Comparison of ENCODE assay signal across 11 cellular contexts in the genomic region with DNA sequence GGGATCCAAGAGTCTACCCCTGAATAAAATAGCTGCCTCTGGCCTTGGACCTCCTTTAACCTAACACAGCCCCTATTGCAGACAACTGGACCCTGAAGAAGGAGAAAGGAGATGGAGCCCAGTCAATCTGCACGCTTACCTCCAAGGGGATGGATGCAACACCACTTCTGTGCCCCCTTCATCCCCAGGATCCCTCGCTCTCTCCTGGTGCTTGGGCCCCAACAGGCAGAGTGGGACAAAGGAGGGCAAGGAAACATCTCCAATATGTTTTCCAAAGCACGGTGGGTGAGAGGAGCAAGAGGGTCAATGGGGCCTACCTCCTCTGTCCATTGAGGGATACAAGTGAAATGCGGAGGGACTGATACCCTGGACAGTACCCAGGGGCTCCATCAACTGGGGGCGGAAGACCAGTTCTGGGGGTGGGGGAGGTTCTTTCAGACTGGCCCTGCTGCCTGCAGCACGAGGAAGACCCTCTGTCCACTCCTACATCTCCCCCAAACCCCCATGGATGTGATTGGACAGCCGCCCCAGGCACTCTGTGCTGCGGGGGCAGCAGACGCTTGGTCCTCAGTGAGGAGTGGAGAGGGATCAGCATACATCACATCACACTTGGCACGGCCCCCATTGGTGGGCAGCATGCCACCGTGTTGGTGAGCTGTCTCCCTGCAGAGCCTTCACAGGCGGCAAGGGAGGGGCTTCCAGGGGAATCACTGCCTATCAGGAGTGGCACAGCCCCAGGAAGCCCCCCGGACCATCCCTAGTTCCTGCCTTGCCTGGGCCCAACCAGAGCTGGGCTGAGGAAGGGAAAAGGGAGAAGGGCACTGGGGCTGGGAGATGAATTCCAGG.
DNase-seq lines count a peak whose midpoint lies in the region; ATAC-seq and TF ChIP-seq lines count a peak whose summit lies in the region.
"Had no signal": no experiment of that assay in that cellular context is flagged by ENCODE, and none has a peak within 500 bp of the region (broad histone marks: within the 10 kb centered on the region; RNA-seq: fewer than 3 reads in every experiment).

No MANE protein-coding gene starts in this region.

- H4K20me1 ChIP-seq in smooth muscle cell (ENCODE audit: low read depth) = no peaks in the 10 kb centered on the region

- H3K4me1 Mint-ChIP-seq in MCF 10A (ENCODE audit: insufficient read depth, unreplicated experiment) (peaks cover 65% of the 10 kb centered on the region), immature natural killer cell (peaks cover 16 to 18% of the 10 kb centered on the region in 2 donors)
- H3K4me1 Mint-ChIP-seq in CD4-positive, alpha-beta T cell (ENCODE audit: low read depth) = no peaks in the 10 kb centered on the region
- peaks cover 17% of the 10 kb centered on the region for H3K4me1 Mint-ChIP-seq in activated CD4-positive, alpha-beta memory T cell treated with anti-CD3 and anti-CD28 coated beads, Interleukin-2, amount 10 ng/mL, durations not matched to agents 7 days and 5 days

- H3F3A ChIP-seq in smooth muscle cell (ENCODE audit: low read depth) = peaks cover 33% of the 10 kb centered on the region

- no peaks in the 10 kb centered on the region for H3K79me2 ChIP-seq in smooth muscle cell (ENCODE audit: low read depth)

- H3K9me3 ChIP-seq in heart right ventricle (peaks cover 0 to 4% (median 0%) of the 10 kb centered on the region in 11 donors), smooth muscle cell (replicated peaks; ENCODE audit: low read depth) (no peaks in the 10 kb centered on the region)
- H3K9me3 ChIP-seq in CD4-positive, alpha-beta T cell (ENCODE audit: control insufficient read depth, low read length) = peaks cover 8% of the 10 kb centered on the region

- POLR2A ChIA-PET in MCF 10A (lab: Yijun Ruan, JAX) = no interaction called here
- POLR2A ChIA-PET in CD4-positive, alpha-beta T cell (lab: Charles Lee) = no interaction called here
- POLR2A ChIA-PET in activated CD4-positive, alpha-beta memory T cell treated with anti-CD3 and anti-CD28 coated beads, Interleukin-2, amount 10 ng/mL, durations not matched to agents 7 days and 5 days (lab: Charles Lee) = no interaction called here

- H2AFZ ChIP-seq in smooth muscle cell (ENCODE audit: low read depth) = no peak overlapping the region

- peak in 2 of 8 donors; percentile 18 to 36 for ATAC-seq in heart right ventricle
- ATAC-seq in CD4-positive, alpha-beta T cell (ENCODE audit: poor library complexity) = no peak

- no peaks in the 10 kb centered on the region for H3K9me3 Mint-ChIP-seq in MCF 10A (ENCODE audit: unreplicated experiment)
- peaks cover 2% of the 10 kb centered on the region for H3K9me3 Mint-ChIP-seq in CD4-positive, alpha-beta T cell
- no peaks in the 10 kb centered on the region for H3K9me3 Mint-ChIP-seq in activated CD4-positive, alpha-beta memory T cell treated with anti-CD3 and anti-CD28 coated beads, Interleukin-2, amount 10 ng/mL, durations not matched to agents 7 days and 5 days
- peaks cover 0 to 2% (median 0%) of the 10 kb centered on the region in 6 donors for H3K9me3 Mint-ChIP-seq in immature natural killer cell

- no peak overlapping the region for H3K9ac ChIP-seq in smooth muscle cell (ENCODE audit: low read depth)

- CTCF ChIA-PET in MCF 10A (lab: Yijun Ruan, JAX) = no interaction called here
- CTCF ChIA-PET in CD4-positive, alpha-beta T cell (lab: Charles Lee) = no interaction called here
- CTCF ChIA-PET in activated CD4-positive, alpha-beta memory T cell treated with anti-CD3 and anti-CD28 coated beads, Interleukin-2, amount 10 ng/mL, durations not matched to agents 7 days and 5 days (lab: Charles Lee) = interaction anchor here (1.2 kb wide), 1 partner anchor 22 kb away, joined by 3 read pairs; no protein-coding TSS in a partner anchor

- no peaks in the 10 kb centered on the region for H3K36me3 Mint-ChIP-seq in MCF 10A (ENCODE audit: insufficient read depth, unreplicated experiment)
- H3K36me3 Mint-ChIP-seq in CD4-positive, alpha-beta T cell (ENCODE audit: low read depth) = no peaks in the 10 kb centered on the region
- no peaks in the 10 kb centered on the region for H3K36me3 Mint-ChIP-seq in activated CD4-positive, alpha-beta memory T cell treated with anti-CD3 and anti-CD28 coated beads, Interleukin-2, amount 10 ng/mL, durations not matched to agents 7 days and 5 days (ENCODE audit: low read depth)
- H3K36me3 Mint-ChIP-seq in immature natural killer cell = no peaks in the 10 kb centered on the region

- peaks cover 23 to 89% (median 68%) of the 10 kb centered on the region in 9 donors for H3K4me1 ChIP-seq in heart right ventricle
- H3K4me1 ChIP-seq in smooth muscle cell (ENCODE audit: low read depth) = peaks cover 16% of the 10 kb centered on the region

- WGBS in heart right ventricle, 2 donors = 57 to 68% methylated on average over 13 of the region's 13 CpGs
- WGBS in smooth muscle cell (ENCODE audit: low lambda C conversion rate) = 89% methylated on average over 13 of the region's 13 CpGs

- TF ChIP-seq CTCF in MCF 10A (IDR thresholded peaks at IDR 0.05; ENCODE audit: unreplicated experiment) (no peak), heart right ventricle (IDR thresholded peaks at IDR 0.05) (no peak), smooth muscle cell (IDR thresholded peaks at IDR 0.05; ENCODE audit: borderline replicate concordance, insufficient read depth, poor library complexity, severe bottlenecking) (no peak)
- no peak for TF ChIP-seq CTCF in CD4-positive, alpha-beta T cell (IDR thresholded peaks at IDR 0.05)

- no TSS peak for BruUV-seq in MCF 10A (replicated peaks; lab: Mats Ljungman, UMichigan)

- H3K36me3 ChIP-seq in heart right ventricle (no peaks in the 10 kb centered on the region), smooth muscle cell (ENCODE audit: low read depth) (no peaks in the 10 kb centered on the region)

- intact Hi-C loops in MCF 10A (cut with micrococcal nuclease) = no loop called here
- intact Hi-C loops in heart right ventricle (cut with DNase I) = no loop called here
- intact Hi-C loops in CD4-positive, alpha-beta T cell (cut with DNase I, micrococcal nuclease) = no loop called here

- H3K27me3 ChIP-seq in heart right ventricle (no peaks in the 10 kb centered on the region), smooth muscle cell (ENCODE audit: low read depth) (no peaks in the 10 kb centered on the region)
- H3K27me3 ChIP-seq in CD4-positive, alpha-beta T cell (ENCODE audit: control insufficient read depth, insufficient read depth, low read length) = no peaks in the 10 kb centered on the region

- H3K4me3 ChIP-seq in heart right ventricle (no peak overlapping the region), smooth muscle cell (no peak overlapping the region)

- DNase-seq in EL (peak; percentile 57), MCF 10A (ENCODE audit: unreplicated experiment) (peak; percentile 93), heart right ventricle (peak; percentile 73 to 74), smooth muscle cell (lab: John Stamatoyannopoulos, UW; ENCODE audit: unreplicated experiment) (no peak), immature natural killer cell (no peak), NCI-H2107 treated with DMSO at 0.1 percent for 48 hours (lab: John Stamatoyannopoulos, UW; ENCODE audit: unreplicated experiment) (no peak)
- DNase-seq in CD4-positive, alpha-beta T cell = no peak
- no peak for DNase-seq in activated CD4-positive, alpha-beta memory T cell treated with anti-CD3 and anti-CD28 coated beads, Interleukin-2, amount 10 ng/mL, durations not matched to agents 7 days and 5 days
- DNase-seq: activated effector memory CD4-positive, alpha-beta T cell treated with anti-CD3 and anti-CD28 coated beads, Interleukin-2, amount 50 U/mL, for 16 hours; NCI-H146; stimulated activated naive CD4-positive, alpha-beta T cell treated with Interleukin-2 at 50 U/mL for 16 hours had no signal

- H3K4me3 Mint-ChIP-seq in MCF 10A (ENCODE audit: unreplicated experiment) = no peak overlapping the region
- H3K4me3 Mint-ChIP-seq in CD4-positive, alpha-beta T cell = no peak overlapping the region
- no peak overlapping the region for H3K4me3 Mint-ChIP-seq in activated CD4-positive, alpha-beta memory T cell treated with anti-CD3 and anti-CD28 coated beads, Interleukin-2, amount 10 ng/mL, durations not matched to agents 7 days and 5 days
- H3K4me3 Mint-ChIP-seq in immature natural killer cell = no peak overlapping the region

- peak overlapping the region; percentile 93 for H3K27ac Mint-ChIP-seq in MCF 10A (ENCODE audit: low read depth, unreplicated experiment)
- no peak overlapping the region for H3K27ac Mint-ChIP-seq in CD4-positive, alpha-beta T cell
- no peak overlapping the region for H3K27ac Mint-ChIP-seq in activated CD4-positive, alpha-beta memory T cell treated with anti-CD3 and anti-CD28 coated beads, Interleukin-2, amount 10 ng/mL, durations not matched to agents 7 days and 5 days
- no peak overlapping the region for H3K27ac Mint-ChIP-seq in immature natural killer cell

- peak overlapping the region in 6 of 10 donors; percentile 33 to 97 (median 83) for H3K27ac ChIP-seq in heart right ventricle
- H3K27ac ChIP-seq in smooth muscle cell (ENCODE audit: low read depth) = peak overlapping the region; percentile 96
- H3K27ac ChIP-seq in CD4-positive, alpha-beta T cell (ENCODE audit: low read depth, low read length) = no peak overlapping the region

- H3K27me3 Mint-ChIP-seq in MCF 10A (ENCODE audit: insufficient read depth, unreplicated experiment) = no peaks in the 10 kb centered on the region
- H3K27me3 Mint-ChIP-seq in CD4-positive, alpha-beta T cell = peaks cover 6% of the 10 kb centered on the region
- no peaks in the 10 kb centered on the region for H3K27me3 Mint-ChIP-seq in activated CD4-positive, alpha-beta memory T cell treated with anti-CD3 and anti-CD28 coated beads, Interleukin-2, amount 10 ng/mL, durations not matched to agents 7 days and 5 days
- peaks cover 0 to 7% (median 6%) of the 10 kb centered on the region in 3 donors for H3K27me3 Mint-ChIP-seq in immature natural killer cell (ENCODE audit: low read depth in 3 of 3)

- no peak overlapping the region for H3K4me2 ChIP-seq in smooth muscle cell

Comparison
In these comparisons a context has a peak if more than half of its experiments do, and no peak if none do; other contexts are left out.
1. DNase-seq: peak in EL (single experiment), MCF 10A (single experiment) and heart right ventricle (2 of 2); none in smooth muscle cell (single experiment), CD4-positive, alpha-beta T cell (0 of 10), activated CD4-positive, alpha-beta memory T cell treated with anti-CD3 and anti-CD28 coated beads, Interleukin-2, amount 10 ng/mL, durations not matched to agents 7 days and 5 days (single experiment), immature natural killer cell (0 of 3) and NCI-H2107 treated with DMSO at 0.1 percent for 48 hours (single experiment).